2 cellular contexts compared by ENCODE assay signal in the genomic region with DNA sequence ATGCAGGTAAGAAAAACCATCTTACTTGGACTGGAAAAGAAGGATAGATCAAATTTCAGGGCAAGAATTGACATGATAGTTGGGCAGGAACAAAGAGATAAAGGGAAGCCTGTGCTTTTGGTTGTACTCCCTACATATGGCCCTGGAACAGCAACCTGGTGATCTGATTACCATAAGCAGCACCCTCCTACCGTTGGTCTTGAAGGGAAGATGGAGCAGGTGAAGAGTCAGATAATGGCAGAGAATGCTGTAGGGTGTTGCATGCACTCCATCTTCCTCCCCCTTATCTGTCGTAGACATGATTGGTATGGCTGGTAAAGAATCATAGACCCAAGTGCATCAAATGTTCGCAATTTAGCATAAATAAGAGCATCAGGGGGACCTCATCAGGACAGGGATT.
A peak's percentile ranks its signal among the peaks of the same experiment; 100 is the strongest.
TF ChIP-seq lines count a peak whose summit lies in the region.

No MANE protein-coding gene starts in this region.

TF ChIP-seq in GM23338, 12 proteins besides CTCF, POLR2A, EP300 and RAD21:
- TF ChIP-seq EZH2phosphoT487 (IDR thresholded peaks at IDR 0.05; ENCODE audit: unreplicated experiment) = no peak
- TF ChIP-seq, protein P1, sequence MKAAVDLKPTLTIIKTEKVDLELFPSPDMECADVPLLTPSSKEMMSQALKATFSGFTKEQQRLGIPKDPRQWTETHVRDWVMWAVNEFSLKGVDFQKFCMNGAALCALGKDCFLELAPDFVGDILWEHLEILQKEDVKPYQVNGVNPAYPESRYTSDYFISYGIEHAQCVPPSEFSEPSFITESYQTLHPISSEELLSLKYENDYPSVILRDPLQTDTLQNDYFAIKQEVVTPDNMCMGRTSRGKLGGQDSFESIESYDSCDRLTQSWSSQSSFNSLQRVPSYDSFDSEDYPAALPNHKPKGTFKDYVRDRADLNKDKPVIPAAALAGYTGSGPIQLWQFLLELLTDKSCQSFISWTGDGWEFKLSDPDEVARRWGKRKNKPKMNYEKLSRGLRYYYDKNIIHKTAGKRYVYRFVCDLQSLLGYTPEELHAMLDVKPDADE (IDR thresholded peaks at IDR 0.05) = no peak
- TF ChIP-seq CREB1 (CRISPR knock-in tag; IDR thresholded peaks at IDR 0.05; ENCODE audit: low read depth) = no peak
- TF ChIP-seq EZH2 (IDR thresholded peaks at IDR 0.05; ENCODE audit: low read depth, unreplicated experiment) = no peak
- no peak for TF ChIP-seq ZNF114 (CRISPR knock-in tag; IDR thresholded peaks at IDR 0.05)

TF ChIP-seq in K562, 482 proteins besides CTCF, POLR2A, EP300 and RAD21:
- TF ChIP-seq PHB2 (IDR thresholded peaks at IDR 0.05; ENCODE audit: low read depth) (no peak), CREB5 (CRISPR knock-in tag; IDR thresholded peaks at IDR 0.05) (no peak), JUN (IDR thresholded peaks at IDR 0.05; ENCODE audit: borderline replicate concordance, low read depth, low read length) (no peak), JUN (CRISPR knock-in tag; IDR thresholded peaks at IDR 0.05; ENCODE audit: borderline replicate concordance) (no peak), ARID1B (IDR thresholded peaks at IDR 0.05) (peak; percentile 49; the same call in 1 of the 2 replicates), CBFA2T3 (IDR thresholded peaks at IDR 0.05) (peak; percentile 83), ATF6 (CRISPR knock-in tag; IDR thresholded peaks at IDR 0.05) (no peak), MLX (CRISPR knock-in tag; conservative IDR thresholded peaks at IDR 0.05) (no peak), HNRNPUL1 (IDR thresholded peaks at IDR 0.05; ENCODE audit: low read length) (no peak), TAL1 (IDR thresholded peaks at IDR 0.05) (peak; percentile 46; the same call in 1 of the 2 replicates), NCOR1 (IDR thresholded peaks at IDR 0.05) (peak; percentile 60; the same call in 1 of the 2 replicates), CBFA2T2 (conservative IDR thresholded peaks at IDR 0.05) (peak; percentile 70), TEAD4 (IDR thresholded peaks at IDR 0.05; ENCODE audit: low read length) (peak; percentile 54; the same call in 1 of the 2 replicates), TEAD4 (CRISPR knock-in tag; IDR thresholded peaks at IDR 0.05; ENCODE audit: borderline replicate concordance) (no peak), TCF3 (CRISPR knock-in tag; IDR thresholded peaks at IDR 0.05) (peak; percentile 52), KHSRP (IDR thresholded peaks at IDR 0.05) (no peak), GABPA (tag; conservative IDR thresholded peaks at IDR 0.05; ENCODE audit: low read depth) (no peak), CTBP1 (IDR thresholded peaks at IDR 0.05; ENCODE audit: borderline replicate concordance) (peak; percentile 57; the same call in 1 of the 2 replicates), ZNF316 (IDR thresholded peaks at IDR 0.05) (no peak), IFI16 (CRISPR knock-in tag; IDR thresholded peaks at IDR 0.05) (no peak)
- TF ChIP-seq, protein P2, sequence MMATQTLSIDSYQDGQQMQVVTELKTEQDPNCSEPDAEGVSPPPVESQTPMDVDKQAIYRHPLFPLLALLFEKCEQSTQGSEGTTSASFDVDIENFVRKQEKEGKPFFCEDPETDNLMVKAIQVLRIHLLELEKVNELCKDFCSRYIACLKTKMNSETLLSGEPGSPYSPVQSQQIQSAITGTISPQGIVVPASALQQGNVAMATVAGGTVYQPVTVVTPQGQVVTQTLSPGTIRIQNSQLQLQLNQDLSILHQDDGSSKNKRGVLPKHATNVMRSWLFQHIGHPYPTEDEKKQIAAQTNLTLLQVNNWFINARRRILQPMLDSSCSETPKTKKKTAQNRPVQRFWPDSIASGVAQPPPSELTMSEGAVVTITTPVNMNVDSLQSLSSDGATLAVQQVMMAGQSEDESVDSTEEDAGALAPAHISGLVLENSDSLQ (IDR thresholded peaks at IDR 0.05) = no peak
- TF ChIP-seq, protein P3, sequence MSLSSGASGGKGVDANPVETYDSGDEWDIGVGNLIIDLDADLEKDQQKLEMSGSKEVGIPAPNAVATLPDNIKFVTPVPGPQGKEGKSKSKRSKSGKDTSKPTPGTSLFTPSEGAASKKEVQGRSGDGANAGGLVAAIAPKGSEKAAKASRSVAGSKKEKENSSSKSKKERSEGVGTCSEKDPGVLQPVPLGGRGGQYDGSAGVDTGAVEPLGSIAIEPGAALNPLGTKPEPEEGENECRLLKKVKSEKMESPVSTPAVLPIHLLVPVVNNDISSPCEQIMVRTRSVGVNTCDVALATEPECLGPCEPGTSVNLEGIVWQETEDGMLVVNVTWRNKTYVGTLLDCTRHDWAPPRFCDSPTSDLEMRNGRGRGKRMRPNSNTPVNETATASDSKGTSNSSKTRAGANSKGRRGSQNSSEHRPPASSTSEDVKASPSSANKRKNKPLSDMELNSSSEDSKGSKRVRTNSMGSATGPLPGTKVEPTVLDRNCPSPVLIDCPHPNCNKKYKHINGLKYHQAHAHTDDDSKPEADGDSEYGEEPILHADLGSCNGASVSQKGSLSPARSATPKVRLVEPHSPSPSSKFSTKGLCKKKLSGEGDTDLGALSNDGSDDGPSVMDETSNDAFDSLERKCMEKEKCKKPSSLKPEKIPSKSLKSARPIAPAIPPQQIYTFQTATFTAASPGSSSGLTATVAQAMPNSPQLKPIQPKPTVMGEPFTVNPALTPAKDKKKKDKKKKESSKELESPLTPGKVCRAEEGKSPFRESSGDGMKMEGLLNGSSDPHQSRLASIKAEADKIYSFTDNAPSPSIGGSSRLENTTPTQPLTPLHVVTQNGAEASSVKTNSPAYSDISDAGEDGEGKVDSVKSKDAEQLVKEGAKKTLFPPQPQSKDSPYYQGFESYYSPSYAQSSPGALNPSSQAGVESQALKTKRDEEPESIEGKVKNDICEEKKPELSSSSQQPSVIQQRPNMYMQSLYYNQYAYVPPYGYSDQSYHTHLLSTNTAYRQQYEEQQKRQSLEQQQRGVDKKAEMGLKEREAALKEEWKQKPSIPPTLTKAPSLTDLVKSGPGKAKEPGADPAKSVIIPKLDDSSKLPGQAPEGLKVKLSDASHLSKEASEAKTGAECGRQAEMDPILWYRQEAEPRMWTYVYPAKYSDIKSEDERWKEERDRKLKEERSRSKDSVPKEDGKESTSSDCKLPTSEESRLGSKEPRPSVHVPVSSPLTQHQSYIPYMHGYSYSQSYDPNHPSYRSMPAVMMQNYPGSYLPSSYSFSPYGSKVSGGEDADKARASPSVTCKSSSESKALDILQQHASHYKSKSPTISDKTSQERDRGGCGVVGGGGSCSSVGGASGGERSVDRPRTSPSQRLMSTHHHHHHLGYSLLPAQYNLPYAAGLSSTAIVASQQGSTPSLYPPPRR (CRISPR knock-in tag; IDR thresholded peaks at IDR 0.05; ENCODE audit: borderline replicate concordance) = no peak
